9 cellular contexts compared by ENCODE assay signal in the genomic region with DNA sequence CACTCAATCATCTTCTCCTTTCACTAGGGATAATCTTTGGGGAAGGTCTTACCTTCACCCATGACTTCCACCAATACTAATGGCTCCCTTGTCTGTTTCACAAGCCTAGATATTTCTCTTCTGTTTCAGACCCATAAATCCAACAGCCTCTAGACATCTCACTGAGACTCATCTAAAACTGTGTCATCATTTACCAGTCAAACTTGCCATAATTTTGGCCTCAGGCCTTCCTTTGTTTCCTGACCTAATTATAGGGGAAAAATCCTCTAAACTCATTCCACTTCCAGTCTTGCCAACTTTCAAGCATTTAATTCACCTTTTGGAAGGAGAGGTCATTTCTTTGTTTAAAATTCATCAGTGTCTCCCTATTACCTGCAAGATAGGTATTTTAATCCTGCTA.
"Had no signal": no experiment of that assay in that cellular context is flagged by ENCODE, and none has a peak within 500 bp of the region (broad histone marks: within the 10 kb centered on the region; RNA-seq: fewer than 3 reads in every experiment).

No MANE protein-coding gene starts in this region.

- H3K9ac ChIP-seq: GM23248 had no signal

- H3K9me3 ChIP-seq: HAP-1 had no signal

- H3K4me2 ChIP-seq: GM23338 had no signal

- DNase-seq: GM23248, GOT3, H7, H9, HCEC 1CT, HFFc6 had no signal

- H3K4me1 ChIP-seq: HAP-1 had no signal

- ATAC-seq: GM23338, HCT116 had no signal

- H3K27ac ChIP-seq: GM23248 had no signal

- H2AFZ ChIP-seq: GM23248, GM23338 had no signal

- H3K36me3 ChIP-seq: HAP-1 had no signal

- H3K4me3 ChIP-seq: GM23248, GM23338, HAP-1 had no signal
